In the genomic region with DNA sequence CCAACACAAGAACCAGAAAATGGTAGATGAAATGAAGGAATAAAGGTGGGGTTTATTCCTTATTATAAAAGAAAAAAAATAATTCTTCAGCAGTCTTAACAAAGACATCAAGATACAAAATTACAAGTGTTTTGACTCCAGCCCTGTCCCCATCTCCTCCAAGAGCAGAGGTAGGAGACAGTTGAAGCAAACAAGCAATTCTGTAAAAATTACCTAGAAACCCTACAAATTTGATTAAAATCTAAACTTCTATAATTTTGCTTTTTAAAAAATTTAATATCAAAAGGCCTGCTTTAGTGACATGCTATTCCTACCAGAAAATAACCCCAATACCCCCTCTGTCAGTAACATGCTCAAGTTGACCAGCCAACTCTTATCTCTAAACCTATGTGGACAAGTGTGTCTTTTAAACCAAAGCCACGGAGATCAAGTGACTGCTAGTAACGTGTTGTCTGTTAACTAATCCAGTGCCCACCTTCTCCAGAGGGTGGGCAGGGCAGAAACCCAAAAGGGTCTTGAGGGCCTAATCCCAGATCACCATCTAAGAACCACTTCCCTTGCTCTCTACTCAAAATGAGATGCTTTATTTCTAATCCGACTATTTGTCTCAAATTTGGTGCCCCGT, we compare ENCODE assay signal across 2 cellular contexts.
A peak's percentile ranks its signal among the peaks of the same experiment; 100 is the strongest.
TF ChIP-seq lines count a peak whose summit lies in the region.

No MANE protein-coding gene starts in this region.

TF ChIP-seq in HepG2, 621 proteins besides CTCF, POLR2A, EP300 and RAD21:
- TF ChIP-seq RBM22 (optimal IDR thresholded peaks at IDR 0.05; ENCODE audit: low read length), result peak; percentile 42
- TF ChIP-seq POLR2AphosphoS5 (IDR thresholded peaks at IDR 0.05; ENCODE audit: low read depth, low read length), result peak; percentile 63
- no peak for TF ChIP-seq ZNF546 (CRISPR knock-in tag; conservative IDR thresholded peaks at IDR 0.05)
- TF ChIP-seq AGO2 (optimal IDR thresholded peaks at IDR 0.05; ENCODE audit: low read depth, low read length), result peak; percentile 67
- TF ChIP-seq ZNF629 (CRISPR knock-in tag; conservative IDR thresholded peaks at IDR 0.05), result no peak
- TF ChIP-seq ZC3H13 (CRISPR knock-in tag; IDR thresholded peaks at IDR 0.05), result peak; percentile 66; the same call in 1 of the 2 replicates
- TF ChIP-seq, protein P1, sequence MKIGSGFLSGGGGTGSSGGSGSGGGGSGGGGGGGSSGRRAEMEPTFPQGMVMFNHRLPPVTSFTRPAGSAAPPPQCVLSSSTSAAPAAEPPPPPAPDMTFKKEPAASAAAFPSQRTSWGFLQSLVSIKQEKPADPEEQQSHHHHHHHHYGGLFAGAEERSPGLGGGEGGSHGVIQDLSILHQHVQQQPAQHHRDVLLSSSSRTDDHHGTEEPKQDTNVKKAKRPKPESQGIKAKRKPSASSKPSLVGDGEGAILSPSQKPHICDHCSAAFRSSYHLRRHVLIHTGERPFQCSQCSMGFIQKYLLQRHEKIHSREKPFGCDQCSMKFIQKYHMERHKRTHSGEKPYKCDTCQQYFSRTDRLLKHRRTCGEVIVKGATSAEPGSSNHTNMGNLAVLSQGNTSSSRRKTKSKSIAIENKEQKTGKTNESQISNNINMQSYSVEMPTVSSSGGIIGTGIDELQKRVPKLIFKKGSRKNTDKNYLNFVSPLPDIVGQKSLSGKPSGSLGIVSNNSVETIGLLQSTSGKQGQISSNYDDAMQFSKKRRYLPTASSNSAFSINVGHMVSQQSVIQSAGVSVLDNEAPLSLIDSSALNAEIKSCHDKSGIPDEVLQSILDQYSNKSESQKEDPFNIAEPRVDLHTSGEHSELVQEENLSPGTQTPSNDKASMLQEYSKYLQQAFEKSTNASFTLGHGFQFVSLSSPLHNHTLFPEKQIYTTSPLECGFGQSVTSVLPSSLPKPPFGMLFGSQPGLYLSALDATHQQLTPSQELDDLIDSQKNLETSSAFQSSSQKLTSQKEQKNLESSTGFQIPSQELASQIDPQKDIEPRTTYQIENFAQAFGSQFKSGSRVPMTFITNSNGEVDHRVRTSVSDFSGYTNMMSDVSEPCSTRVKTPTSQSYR (CRISPR knock-in tag; IDR thresholded peaks at IDR 0.05; ENCODE audit: borderline replicate concordance), result no peak
- TF ChIP-seq SSRP1 (CRISPR knock-in tag; IDR thresholded peaks at IDR 0.05), result peak; percentile 24; the same call in 1 of the 2 replicates
- peak; percentile 82 for TF ChIP-seq RBFOX2 (IDR thresholded peaks at IDR 0.05; ENCODE audit: low read depth, low read length)
- peak; percentile 57; the same call in 1 of the 2 replicates for TF ChIP-seq POLR2G (IDR thresholded peaks at IDR 0.05; ENCODE audit: low read depth, low read length)

TF ChIP-seq in GM12878, 131 proteins besides CTCF, POLR2A, EP300 and RAD21:
- TF ChIP-seq NR2F1 (conservative IDR thresholded peaks at IDR 0.05), result no peak
TF ChIP-seq in GM12878: peak in this region for 0.
